8 cellular contexts compared by ENCODE assay signal in the genomic region with DNA sequence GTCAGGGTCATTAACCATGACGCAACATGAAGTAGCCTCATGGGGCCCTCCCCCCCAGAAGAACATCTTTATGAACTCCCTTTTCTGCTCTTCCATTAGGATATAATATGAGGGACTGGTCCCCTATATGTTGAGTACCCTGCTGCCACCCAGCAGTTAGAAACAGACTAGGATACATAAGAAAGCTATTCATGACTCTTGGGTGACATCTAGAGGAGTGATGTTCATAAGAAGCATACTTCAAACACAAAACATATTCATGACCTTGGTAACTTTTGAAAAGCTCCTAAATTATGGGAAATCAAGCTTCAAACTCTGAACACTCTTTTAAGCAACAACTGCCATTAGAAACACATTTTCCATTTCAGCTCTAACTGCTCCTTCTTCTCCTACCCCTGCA.
DNase-seq lines count a peak whose midpoint lies in the region; ATAC-seq and TF ChIP-seq lines count a peak whose summit lies in the region.

No MANE protein-coding gene starts in this region.

- DNase-seq in HT1080 (ENCODE audit: low read depth) (peak; percentile 13), WERI-Rb-1 (no peak), right lobe of liver (no peak), NCI-H510A treated with DMSO at 0.1 percent for 48 hours (lab: John Stamatoyannopoulos, UW) (no peak), testis (no peak), T-helper 17 cell (no peak)
- no peak for DNase-seq in activated T-helper 1 cell treated with anti-CD3 and anti-CD28 coated beads, Interleukin-12 subunit alpha, Interleukin-12 subunit beta, Interleukin-2, Interleukin-4 antibody, amounts not matched to agents 30 ng/mL and 10 ng/mL and 1 ng/mL, durations not matched to agents 14 hours and 24 hours and 36 hours (ENCODE audit: low spot score)

- no peak for TF ChIP-seq POLR2A in right lobe of liver (IDR thresholded peaks at IDR 0.05)
- TF ChIP-seq POLR2A in testis (IDR thresholded peaks at IDR 0.05): no peak

- no peaks in the 10 kb centered on the region for H3K4me1 ChIP-seq in DOHH2 (ENCODE audit: control insufficient read depth, low read length)
- H3K4me1 ChIP-seq in right lobe of liver: no peaks in the 10 kb centered on the region
- no peaks in the 10 kb centered on the region for H3K4me1 ChIP-seq in testis

- H3K27ac ChIP-seq in DOHH2 (ENCODE audit: low read depth, low read length): no peak overlapping the region
- H3K27ac ChIP-seq in WERI-Rb-1: no peak overlapping the region
- H3K27ac ChIP-seq in right lobe of liver: no peak overlapping the region
- no peak overlapping the region for H3K27ac ChIP-seq in testis

- H3K4me3 ChIP-seq in DOHH2 (ENCODE audit: low read length) (no peak overlapping the region), WERI-Rb-1 (ENCODE audit: low read depth, low read length) (no peak overlapping the region), right lobe of liver (no peak overlapping the region), testis (no peak overlapping the region)

- no peaks in the 10 kb centered on the region for H3K27me3 ChIP-seq in DOHH2 (ENCODE audit: control insufficient read depth, low read length)
- no peaks in the 10 kb centered on the region for H3K27me3 ChIP-seq in WERI-Rb-1 (ENCODE audit: insufficient read depth, low read depth, severe bottlenecking)
- no peaks in the 10 kb centered on the region for H3K27me3 ChIP-seq in right lobe of liver
- H3K27me3 ChIP-seq in testis: no peaks in the 10 kb centered on the region

- 83% methylated on average over 1 of the region's 1 CpG for WGBS in right lobe of liver (ENCODE audit: insufficient coverage, low coverage, low lambda C conversion rate, missing lambda C conversion rate)
- 75 to 100% methylated on average over 1 of the region's 1 CpG for WGBS in testis, 2 donors

- H3K36me3 Mint-ChIP-seq in activated T-helper 1 cell treated with anti-CD3 and anti-CD28 coated beads, Interleukin-12 subunit alpha, Interleukin-12 subunit beta, Interleukin-2, Interleukin-4 antibody, amounts not matched to agents 30 ng/mL and 10 ng/mL and 1 ng/mL, durations not matched to agents 14 hours and 24 hours and 36 hours (ENCODE audit: low read depth): no peaks in the 10 kb centered on the region
- peaks cover 2% of the 10 kb centered on the region for H3K36me3 Mint-ChIP-seq in T-helper 17 cell (ENCODE audit: low read depth)

- H3K4me2 ChIP-seq in DOHH2 (ENCODE audit: low read length): no peak overlapping the region

- no peaks in the 10 kb centered on the region for H3K9me3 Mint-ChIP-seq in activated T-helper 1 cell treated with anti-CD3 and anti-CD28 coated beads, Interleukin-12 subunit alpha, Interleukin-12 subunit beta, Interleukin-2, Interleukin-4 antibody, amounts not matched to agents 30 ng/mL and 10 ng/mL and 1 ng/mL, durations not matched to agents 14 hours and 24 hours and 36 hours

- no peaks in the 10 kb centered on the region for H3K36me3 ChIP-seq in DOHH2 (ENCODE audit: control insufficient read depth, low read length)
- no peaks in the 10 kb centered on the region for H3K36me3 ChIP-seq in WERI-Rb-1
- H3K36me3 ChIP-seq in right lobe of liver: no peaks in the 10 kb centered on the region
- no peaks in the 10 kb centered on the region for H3K36me3 ChIP-seq in testis (ENCODE audit: low read depth, missing control alignments)

- no peak overlapping the region for H3K27ac Mint-ChIP-seq in activated T-helper 1 cell treated with anti-CD3 and anti-CD28 coated beads, Interleukin-12 subunit alpha, Interleukin-12 subunit beta, Interleukin-2, Interleukin-4 antibody, amounts not matched to agents 30 ng/mL and 10 ng/mL and 1 ng/mL, durations not matched to agents 14 hours and 24 hours and 36 hours
- no peak overlapping the region for H3K27ac Mint-ChIP-seq in T-helper 17 cell

- H3K9me3 ChIP-seq in DOHH2 (ENCODE audit: control insufficient read depth, insufficient read depth, low read length) (no peaks in the 10 kb centered on the region), WERI-Rb-1 (ENCODE audit: severe bottlenecking) (no peaks in the 10 kb centered on the region), right lobe of liver (no peaks in the 10 kb centered on the region), testis (no peaks in the 10 kb centered on the region), T-helper 17 cell (ENCODE audit: control insufficient read depth, low read length, poor library complexity, severe bottlenecking) (no peaks in the 10 kb centered on the region)

- intact Hi-C loops in right lobe of liver (cut with DNase I): no loop called here
- intact Hi-C loops in testis (cut with DNase I; ENCODE audit: low total_unique reads): no loop called here
- intact Hi-C loops in activated T-helper 1 cell treated with anti-CD3 and anti-CD28 coated beads, Interleukin-12 subunit alpha, Interleukin-12 subunit beta, Interleukin-2, Interleukin-4 antibody, amounts not matched to agents 30 ng/mL and 10 ng/mL and 1 ng/mL, durations not matched to agents 14 hours and 24 hours and 36 hours (cut with micrococcal nuclease): no loop called here

- ATAC-seq in right lobe of liver (peak in 3 of 4 donors; percentile 41 to 57 (median 55)), T-helper 17 cell (no peak)

- H3K79me2 ChIP-seq in DOHH2 (ENCODE audit: control insufficient read depth, low read length): no peaks in the 10 kb centered on the region

- H3K4me1 Mint-ChIP-seq in activated T-helper 1 cell treated with anti-CD3 and anti-CD28 coated beads, Interleukin-12 subunit alpha, Interleukin-12 subunit beta, Interleukin-2, Interleukin-4 antibody, amounts not matched to agents 30 ng/mL and 10 ng/mL and 1 ng/mL, durations not matched to agents 14 hours and 24 hours and 36 hours (ENCODE audit: low read depth): no peaks in the 10 kb centered on the region
- H3K4me1 Mint-ChIP-seq in T-helper 17 cell: peaks cover 24% of the 10 kb centered on the region

- no peaks in the 10 kb centered on the region for H3F3A ChIP-seq in DOHH2 (ENCODE audit: control insufficient read depth, insufficient read depth)

- H4K20me1 ChIP-seq in DOHH2 (ENCODE audit: control insufficient read depth, insufficient read depth, low read depth, low read length): no peaks in the 10 kb centered on the region

- no peaks in the 10 kb centered on the region for H3K9me2 ChIP-seq in DOHH2 (replicated peaks; ENCODE audit: control insufficient read depth, low read length)

- no peak overlapping the region for H3K4me3 Mint-ChIP-seq in activated T-helper 1 cell treated with anti-CD3 and anti-CD28 coated beads, Interleukin-12 subunit alpha, Interleukin-12 subunit beta, Interleukin-2, Interleukin-4 antibody, amounts not matched to agents 30 ng/mL and 10 ng/mL and 1 ng/mL, durations not matched to agents 14 hours and 24 hours and 36 hours
- H3K4me3 Mint-ChIP-seq in T-helper 17 cell: no peak overlapping the region

- H3K27me3 Mint-ChIP-seq in activated T-helper 1 cell treated with anti-CD3 and anti-CD28 coated beads, Interleukin-12 subunit alpha, Interleukin-12 subunit beta, Interleukin-2, Interleukin-4 antibody, amounts not matched to agents 30 ng/mL and 10 ng/mL and 1 ng/mL, durations not matched to agents 14 hours and 24 hours and 36 hours (ENCODE audit: insufficient read depth): no peaks in the 10 kb centered on the region
- no peaks in the 10 kb centered on the region for H3K27me3 Mint-ChIP-seq in T-helper 17 cell

- TF ChIP-seq CTCF in DOHH2 (IDR thresholded peaks at IDR 0.05; ENCODE audit: low read depth, low read length, poor library complexity, severe bottlenecking) (peak; percentile 31), WERI-Rb-1 (IDR thresholded peaks at IDR 0.05; ENCODE audit: low read depth, low read length) (peak; percentile 18; the same call in 1 of the 2 replicates), right lobe of liver (IDR thresholded peaks at IDR 0.05) (peak; percentile 10 to 38 (median 35)), testis (IDR thresholded peaks at IDR 0.05) (no peak)

Comparison
In these comparisons a context has a peak if more than half of its experiments do, and no peak if none do; other contexts are left out.
1. CTCF ChIP-seq: peak in DOHH2 (single experiment), WERI-Rb-1 (single experiment) and right lobe of liver (4 of 4); none in testis (0 of 3).